In the genomic region with DNA sequence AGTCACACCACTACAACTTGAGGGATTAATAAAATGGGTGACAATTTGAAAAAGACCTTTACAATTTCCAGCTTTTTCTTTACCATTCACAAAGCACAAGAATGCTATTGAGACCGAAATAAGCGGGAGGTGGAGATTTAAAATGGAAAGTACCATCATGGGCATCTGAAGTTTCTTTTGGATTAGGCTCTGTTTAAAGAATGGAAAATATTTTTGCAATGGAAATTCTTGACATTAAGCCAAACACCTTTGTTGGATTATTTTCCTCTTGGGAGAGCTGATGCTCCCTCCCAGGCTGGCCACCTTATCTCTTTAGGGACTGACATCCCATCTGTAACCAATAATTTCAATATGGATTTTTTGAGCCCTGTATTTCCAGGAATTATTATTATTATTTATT, we compare ENCODE assay signal across 2 cellular contexts.
TF ChIP-seq lines count a peak whose summit lies in the region.

No MANE protein-coding gene starts in this region.

TF ChIP-seq in SK-N-SH, 30 proteins besides CTCF, POLR2A, EP300 and RAD21:
- TF ChIP-seq, protein P1, sequence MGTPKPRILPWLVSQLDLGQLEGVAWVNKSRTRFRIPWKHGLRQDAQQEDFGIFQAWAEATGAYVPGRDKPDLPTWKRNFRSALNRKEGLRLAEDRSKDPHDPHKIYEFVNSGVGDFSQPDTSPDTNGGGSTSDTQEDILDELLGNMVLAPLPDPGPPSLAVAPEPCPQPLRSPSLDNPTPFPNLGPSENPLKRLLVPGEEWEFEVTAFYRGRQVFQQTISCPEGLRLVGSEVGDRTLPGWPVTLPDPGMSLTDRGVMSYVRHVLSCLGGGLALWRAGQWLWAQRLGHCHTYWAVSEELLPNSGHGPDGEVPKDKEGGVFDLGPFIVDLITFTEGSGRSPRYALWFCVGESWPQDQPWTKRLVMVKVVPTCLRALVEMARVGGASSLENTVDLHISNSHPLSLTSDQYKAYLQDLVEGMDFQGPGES (IDR thresholded peaks at IDR 0.05; ENCODE audit: low read depth, low read length): no peak
- TF ChIP-seq NFIC (IDR thresholded peaks at IDR 0.05; ENCODE audit: borderline replicate concordance) (peak; percentile 72; the same call in 1 of the 2 replicates), TCF12 (IDR thresholded peaks at IDR 0.05) (peak; percentile 82), POLR2AphosphoS5 (IDR thresholded peaks at IDR 0.05; ENCODE audit: low read depth, low read length) (peak; percentile 33; the same call in 1 of the 2 replicates), JUND (IDR thresholded peaks at IDR 0.05) (no peak), SIN3A (IDR thresholded peaks at IDR 0.05; ENCODE audit: borderline replicate concordance, low read depth, low read length) (no peak)

TF ChIP-seq in endothelial cell of umbilical vein, 7 proteins besides CTCF, POLR2A, EP300 and RAD21:
- no peak for TF ChIP-seq POLR2AphosphoS5 (IDR thresholded peaks at IDR 0.05; ENCODE audit: insufficient read depth, low read depth, low read length)
- TF ChIP-seq MYC (IDR thresholded peaks at IDR 0.05; ENCODE audit: low read depth, low read length): no peak
- TF ChIP-seq, protein P2, sequence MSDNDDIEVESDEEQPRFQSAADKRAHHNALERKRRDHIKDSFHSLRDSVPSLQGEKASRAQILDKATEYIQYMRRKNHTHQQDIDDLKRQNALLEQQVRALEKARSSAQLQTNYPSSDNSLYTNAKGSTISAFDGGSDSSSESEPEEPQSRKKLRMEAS (IDR thresholded peaks at IDR 0.05; ENCODE audit: insufficient read depth, insufficient read length): no peak
- no peak for TF ChIP-seq JUN (IDR thresholded peaks at IDR 0.05; ENCODE audit: borderline replicate concordance, insufficient read depth, insufficient read length, low read depth)
- TF ChIP-seq GATA2 (IDR thresholded peaks at IDR 0.05; ENCODE audit: insufficient read depth, insufficient read length, low read depth, low read length): no peak
- TF ChIP-seq EZH2 (IDR thresholded peaks at IDR 0.05; ENCODE audit: borderline replicate concordance, low read depth, low read length, severe bottlenecking): no peak
- no peak for TF ChIP-seq FOS (IDR thresholded peaks at IDR 0.05; ENCODE audit: borderline replicate concordance, insufficient read depth, low read length)
